In genomic region chr6:26214826-26215199, GRCh38 we compare ENCODE assay signal across 10 cellular contexts.
DNase-seq lines count a peak whose midpoint lies in the region; ATAC-seq and TF ChIP-seq lines count a peak whose summit lies in the region.
"Had no signal": no experiment of that assay in that cellular context is flagged by ENCODE, and none has a peak within 500 bp of the region (broad histone marks: within the 10 kb centered on the region; RNA-seq: fewer than 3 reads in every experiment).

No MANE protein-coding gene starts in this region.

- POLR2A ChIA-PET in A673 (lab: Charles Lee; ENCODE audit: low non-redundant PET) = interaction anchor here (0.6 to 2.9 kb wide), 3 partner anchors 9 to 55 kb away, joined by 5 to 85 read pairs (median 7); a partner anchor contains a TSS

- H4K20me1 ChIP-seq in SU-DHL-6 (ENCODE audit: low read depth, low read length) = no peaks in the 10 kb centered on the region

- H3K27ac ChIP-seq in A673 (ENCODE audit: low read depth, low read length, poor library complexity, severe bottlenecking) = peak overlapping the region; percentile 58
- H3K27ac ChIP-seq in SU-DHL-6 (ENCODE audit: low read depth, low read length) = peak overlapping the region; percentile 87

- BruUV-seq in A673 (replicated peaks; lab: Mats Ljungman, UMichigan) = no TSS peak

- intact Hi-C loops in A673 (cut with micrococcal nuclease; ENCODE audit: unreplicated experiment) = loop anchor here (5.0 kb wide), 2 partner anchors 57 to 158 kb away; a partner anchor contains a TSS

- H3K36me3 ChIP-seq in A673 (ENCODE audit: insufficient read depth, low read length, poor library complexity, severe bottlenecking) = no peaks in the 10 kb centered on the region
- no peaks in the 10 kb centered on the region for H3K36me3 ChIP-seq in ES-I3 (ENCODE audit: insufficient read depth, low read length)
- no peaks in the 10 kb centered on the region for H3K36me3 ChIP-seq in SU-DHL-6 (ENCODE audit: low read length)
- H3K36me3 ChIP-seq in iPS-15b (ENCODE audit: control insufficient read depth, insufficient read depth, low read length) = no peaks in the 10 kb centered on the region

- peaks cover 59% of the 10 kb centered on the region for H3F3A ChIP-seq in SU-DHL-6 (ENCODE audit: insufficient read depth)

- no peak overlapping the region for H3K4me3 ChIP-seq in A673 (ENCODE audit: low read depth, low read length, poor library complexity, severe bottlenecking)
- H3K4me3 ChIP-seq in SU-DHL-6 (ENCODE audit: insufficient read depth, low read length, poor library complexity, severe bottlenecking) = no peak overlapping the region
- H3K4me3 ChIP-seq in iPS-15b (ENCODE audit: low read depth, low read length) = peak overlapping the region; percentile 72

- H3K9me3 ChIP-seq in A673 (ENCODE audit: low read depth, low read length, poor library complexity, severe bottlenecking) = no peaks in the 10 kb centered on the region
- no peaks in the 10 kb centered on the region for H3K9me3 ChIP-seq in ES-I3 (ENCODE audit: control insufficient read depth, insufficient read depth, low read length)
- no peaks in the 10 kb centered on the region for H3K9me3 ChIP-seq in SU-DHL-6 (ENCODE audit: insufficient read depth, low read length)
- H3K9me3 ChIP-seq in iPS-15b (ENCODE audit: control insufficient read depth, insufficient read depth, low read length) = no peaks in the 10 kb centered on the region

- H3K9ac ChIP-seq in ES-I3 (ENCODE audit: low read depth, low read length) (peak overlapping the region; percentile 66; the same call in 1 of the 2 replicates), SU-DHL-6 (ENCODE audit: low read length) (peak overlapping the region; percentile 54; the same call in 1 of the 2 replicates), iPS-15b (ENCODE audit: low read depth, low read length) (peak overlapping the region; percentile 90)

- no peaks in the 10 kb centered on the region for H3K79me2 ChIP-seq in SU-DHL-6 (ENCODE audit: insufficient read depth, low read length)

- CTCF ChIA-PET in A673 (lab: Charles Lee) = no interaction called here

- peaks cover 3% of the 10 kb centered on the region for H3K4me1 ChIP-seq in A673 (ENCODE audit: insufficient read depth, low read length, poor library complexity, severe bottlenecking)
- peaks cover under 1% of the 10 kb centered on the region; the same call in 1 of the 2 replicates for H3K4me1 ChIP-seq in ES-I3 (ENCODE audit: insufficient read depth, low read length)
- no peaks in the 10 kb centered on the region for H3K4me1 ChIP-seq in iPS-15b (ENCODE audit: control insufficient read depth, insufficient read depth, low read length)

- peak overlapping the region; percentile 58 for H3K4me2 ChIP-seq in SU-DHL-6 (ENCODE audit: low read depth, low read length, poor library complexity, severe bottlenecking)

- no peaks in the 10 kb centered on the region for H3K9me2 ChIP-seq in SU-DHL-6 (replicated peaks; ENCODE audit: insufficient read depth, low read length)

- DNase-seq in A673 (ENCODE audit: low spot score) (no peak), NCI-H2196 treated with DMSO at 0.1 percent for 48 hours (lab: John Stamatoyannopoulos, UW; ENCODE audit: unreplicated experiment) (no peak), cerebellar nuclear complex (lab: John Stamatoyannopoulos, UW) (no peak)
- no peak for DNase-seq in stimulated activated naive CD8-positive, alpha-beta T cell treated with anti-CD3 and anti-CD28 coated beads, Interleukin-15, Interleukin-2, amounts not matched to agents 100 U/mL and 50 U/mL, for 24 hours
- DNase-seq: activated CD4-positive, CD25-positive, alpha-beta regulatory T cell treated with anti-CD3 and anti-CD28 coated beads, Interleukin-2, amount 50 U/mL, for 72 hours; COR-L47 had no signal

- H2AFZ ChIP-seq in SU-DHL-6 (ENCODE audit: low read depth, low read length, severe bottlenecking) = no peak overlapping the region

- ATAC-seq in HG03045 (IDR thresholded peaks at IDR 0.05; ENCODE audit: unreplicated experiment) = no peak
- no peak for ATAC-seq in stimulated activated naive CD8-positive, alpha-beta T cell treated with anti-CD3 and anti-CD28 coated beads, Interleukin-15, Interleukin-2, amounts not matched to agents 100 U/mL and 50 U/mL, for 24 hours

- H3K27me3 ChIP-seq in A673 (replicated peaks; ENCODE audit: insufficient read depth, low read depth, low read length, poor library complexity) (no peaks in the 10 kb centered on the region), SU-DHL-6 (ENCODE audit: low read length) (no peaks in the 10 kb centered on the region), iPS-15b (ENCODE audit: control insufficient read depth, insufficient read depth, low read length) (no peaks in the 10 kb centered on the region)

- TF ChIP-seq CTCF in A673 (conservative IDR thresholded peaks at IDR 0.05; ENCODE audit: low read depth, low read length) (no peak), SU-DHL-6 (IDR thresholded peaks at IDR 0.05; ENCODE audit: insufficient read depth, low read length, poor library complexity, severe bottlenecking) (no peak)
